In the genomic region with DNA sequence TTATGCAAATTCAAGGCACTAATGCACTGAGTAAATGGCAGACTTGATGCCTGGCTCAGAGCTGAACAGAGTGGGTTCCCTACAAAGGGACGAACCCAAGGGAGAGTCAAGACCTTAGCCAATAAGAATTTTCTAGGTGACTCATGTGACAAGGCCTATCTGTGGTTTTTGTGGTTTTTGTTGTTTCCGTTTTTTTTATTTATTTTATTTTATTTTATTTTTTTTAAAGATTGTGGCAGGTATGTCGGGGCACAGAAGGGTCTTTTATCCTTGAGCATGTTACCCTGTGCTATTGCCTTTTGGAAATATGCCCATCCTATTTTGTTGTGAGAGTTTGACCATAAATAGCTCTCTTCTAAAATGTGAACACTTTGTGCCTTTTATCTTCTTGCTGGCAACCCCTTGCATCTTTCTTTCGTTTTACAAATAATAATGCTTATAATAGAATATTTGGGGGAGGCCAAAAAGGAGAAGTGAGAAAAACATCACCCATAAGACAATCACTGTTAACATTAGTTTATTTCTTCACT, we compare ENCODE assay signal across 12 cellular contexts.
A peak's percentile ranks its signal among the peaks of the same experiment; 100 is the strongest.
DNase-seq lines count a peak whose midpoint lies in the region; ATAC-seq and TF ChIP-seq lines count a peak whose summit lies in the region.
"Had no signal": no experiment of that assay in that cellular context is flagged by ENCODE, and none has a peak within 500 bp of the region (broad histone marks: within the 10 kb centered on the region; RNA-seq: fewer than 3 reads in every experiment).

No MANE protein-coding gene starts in this region.

- no peaks in the 10 kb centered on the region for H3K79me2 ChIP-seq in PC-9 (ENCODE audit: low read depth)

- no peak overlapping the region for H3K4me3 ChIP-seq in PC-9
- H3K4me3 ChIP-seq: left ventricle myocardium inferior had no signal

- DNase-seq in germinal center (ENCODE audit: low spot score): peak; percentile 79
- no peak for DNase-seq in HCEC 1CT
- no peak for DNase-seq in posterior cingulate gyrus
- DNase-seq in SIG-M5 (lab: John Stamatoyannopoulos, UW): no peak
- no peak for DNase-seq in PC-9
- DNase-seq: DMS79, foreskin keratinocyte, left ventricle myocardium inferior, NCI-H69 had no signal

- H4K20me1 ChIP-seq in PC-9 (ENCODE audit: insufficient read depth): no peaks in the 10 kb centered on the region

- H3K27ac ChIP-seq in PC-9: no peak overlapping the region
- H3K27ac ChIP-seq: foreskin keratinocyte, left ventricle myocardium inferior had no signal

- intact Hi-C loops in posterior cingulate gyrus (cut with DNase I) (no loop called here), PC-9 (cut with micrococcal nuclease; ENCODE audit: unreplicated experiment) (no loop called here)

- POLR2A ChIA-PET in PC-9 (lab: Charles Lee; ENCODE audit: unreplicated experiment): no interaction called here

- no peak overlapping the region for H3K4me2 ChIP-seq in PC-9

- TF ChIP-seq CTCF in PC-9 (conservative IDR thresholded peaks at IDR 0.05): no peak

- no peaks in the 10 kb centered on the region for H3F3A ChIP-seq in PC-9 (ENCODE audit: insufficient read depth, low read depth)

- H3K36me3 ChIP-seq in PC-9 (ENCODE audit: low read depth): no peaks in the 10 kb centered on the region
- H3K36me3 ChIP-seq: left ventricle myocardium inferior had no signal

- BruUV-seq in PC-9 (replicated peaks; lab: Mats Ljungman, UMichigan): no TSS peak

- H3K27me3 ChIP-seq in PC-9 (ENCODE audit: insufficient read depth, low read depth): no peaks in the 10 kb centered on the region
- H3K27me3 ChIP-seq: foreskin keratinocyte had no signal

- no peaks in the 10 kb centered on the region for H3K4me1 ChIP-seq in PC-9 (replicated peaks; ENCODE audit: insufficient read depth)
- H3K4me1 ChIP-seq: foreskin keratinocyte, left ventricle myocardium inferior had no signal

- CTCF ChIA-PET in PC-9 (lab: Charles Lee): no interaction called here

- H2AFZ ChIP-seq in PC-9: no peak overlapping the region

- H3K9me2 ChIP-seq in PC-9 (ENCODE audit: insufficient read depth): no peaks in the 10 kb centered on the region

- no peaks in the 10 kb centered on the region for H3K9me3 ChIP-seq in PC-9 (ENCODE audit: insufficient read depth, low read depth)
- H3K9me3 ChIP-seq: left ventricle myocardium inferior had no signal

- ATAC-seq in GM18870 (IDR thresholded peaks at IDR 0.05; ENCODE audit: unreplicated experiment) (peak; percentile 98), GM21619 (IDR thresholded peaks at IDR 0.05; ENCODE audit: unreplicated experiment) (peak; percentile 96), HG03175 (IDR thresholded peaks at IDR 0.05; ENCODE audit: unreplicated experiment) (peak; percentile 98)
- ATAC-seq: foreskin keratinocyte had no signal
